ENCODE assay signal across 24 cellular contexts in genomic region chr10:63667596-63667995, GRCh38.
"Had no signal": no experiment of that assay in that cellular context is flagged by ENCODE, and none has a peak within 500 bp of the region (broad histone marks: within the 10 kb centered on the region; RNA-seq: fewer than 3 reads in every experiment).

No MANE protein-coding gene starts in this region.

- H3K36me3 Mint-ChIP-seq: activated naive CD8-positive, alpha-beta T cell treated with anti-CD3 and anti-CD28 coated beads for 36 hours; memory B cell; naive B cell had no signal

- DNase-seq: activated CD4-positive, alpha-beta T cell treated with anti-CD3 and anti-CD28 coated beads for 4 hours; activated CD4-positive, alpha-beta T cell treated with anti-CD3 and anti-CD28 coated beads, Interleukin-2, amount 50 U/mL, for 48 hours; activated CD4-positive, CD25-positive, alpha-beta regulatory T cell; activated naive CD4-positive, alpha-beta T cell treated with Interleukin-2 at 50 U/mL for 16 hours; activated naive CD8-positive, alpha-beta T cell treated with anti-CD3 and anti-CD28 coated beads for 36 hours; activated T-cell treated with anti-CD3 and anti-CD28 coated beads, Interleukin-2, amount 50 U/mL, for 48 hours; effector CD4-positive, alpha-beta T cell; glutamatergic neuron; islet precursor cell; left cardiac atrium; mucosa of descending colon; naive B cell; occipital lobe; retina; stimulated activated CD4-positive, alpha-beta T cell treated with anti-CD3 and anti-CD28 coated beads, Interleukin-12 subunit alpha, Interleukin-12 subunit beta, amount 100 ng/mL, for 4 hours; stimulated activated naive CD8-positive, alpha-beta T cell treated with anti-CD3 and anti-CD28 coated beads, Interleukin-15, amount 100 ng/mL, for 72 hours; SW 1271; T-helper 17 cell; transverse colon; uterus had no signal

- H3K4me3 Mint-ChIP-seq: activated naive CD8-positive, alpha-beta T cell treated with anti-CD3 and anti-CD28 coated beads for 36 hours; dendritic cell treated with granulocyte-macrophage colony-stimulating factor and Interleukin-4, amounts not matched to agents 40 ng/mL and 50 ng/mL, for 4 days; memory B cell; naive B cell; neural crest cell; stimulated activated naive CD8-positive, alpha-beta T cell treated with anti-CD3 and anti-CD28 coated beads, Interleukin-15, amount 100 ng/mL, for 72 hours; T-helper 17 cell had no signal

- H3K27ac ChIP-seq: suprapubic skin, transverse colon had no signal

- H3K27ac Mint-ChIP-seq: activated naive CD8-positive, alpha-beta T cell treated with anti-CD3 and anti-CD28 coated beads for 36 hours; dendritic cell treated with granulocyte-macrophage colony-stimulating factor and Interleukin-4, amounts not matched to agents 40 ng/mL and 50 ng/mL, for 4 days; memory B cell; naive B cell; stimulated activated naive CD8-positive, alpha-beta T cell treated with anti-CD3 and anti-CD28 coated beads, Interleukin-15, amount 100 ng/mL, for 72 hours; T-helper 17 cell had no signal

- H3K4me1 Mint-ChIP-seq: stimulated activated naive CD8-positive, alpha-beta T cell treated with anti-CD3 and anti-CD28 coated beads, Interleukin-15, amount 100 ng/mL, for 72 hours had no signal

- H3K9me3 ChIP-seq: mucosa of descending colon, suprapubic skin, transverse colon, uterus had no signal

- ATAC-seq: mucosa of descending colon, T-helper 17 cell had no signal

- H3K4me3 ChIP-seq: mucosa of descending colon, suprapubic skin, transverse colon, uterus had no signal

- H3K36me3 ChIP-seq: suprapubic skin, transverse colon, uterus had no signal

- H3K27me3 ChIP-seq: suprapubic skin, transverse colon, uterus had no signal

- H3K9me3 Mint-ChIP-seq: activated naive CD8-positive, alpha-beta T cell treated with anti-CD3 and anti-CD28 coated beads for 36 hours; dendritic cell treated with granulocyte-macrophage colony-stimulating factor and Interleukin-4, amounts not matched to agents 40 ng/mL and 50 ng/mL, for 4 days; memory B cell; naive B cell; neural crest cell; stimulated activated naive CD8-positive, alpha-beta T cell treated with anti-CD3 and anti-CD28 coated beads, Interleukin-15, amount 100 ng/mL, for 72 hours had no signal

- H3K27me3 Mint-ChIP-seq: activated naive CD8-positive, alpha-beta T cell treated with anti-CD3 and anti-CD28 coated beads for 36 hours had no signal
